Comparison of ENCODE assay signal across 8 cellular contexts in genomic region chr9:95317119-95317892, GRCh38. TPM values are rescaled to one million over a fixed set of nuclear protein-coding genes. Genes with fewer than 3 reads are reported as not detected.
DNase-seq lines count a peak whose midpoint lies in the region; ATAC-seq and TF ChIP-seq lines count a peak whose summit lies in the region.

A gene with protein sequence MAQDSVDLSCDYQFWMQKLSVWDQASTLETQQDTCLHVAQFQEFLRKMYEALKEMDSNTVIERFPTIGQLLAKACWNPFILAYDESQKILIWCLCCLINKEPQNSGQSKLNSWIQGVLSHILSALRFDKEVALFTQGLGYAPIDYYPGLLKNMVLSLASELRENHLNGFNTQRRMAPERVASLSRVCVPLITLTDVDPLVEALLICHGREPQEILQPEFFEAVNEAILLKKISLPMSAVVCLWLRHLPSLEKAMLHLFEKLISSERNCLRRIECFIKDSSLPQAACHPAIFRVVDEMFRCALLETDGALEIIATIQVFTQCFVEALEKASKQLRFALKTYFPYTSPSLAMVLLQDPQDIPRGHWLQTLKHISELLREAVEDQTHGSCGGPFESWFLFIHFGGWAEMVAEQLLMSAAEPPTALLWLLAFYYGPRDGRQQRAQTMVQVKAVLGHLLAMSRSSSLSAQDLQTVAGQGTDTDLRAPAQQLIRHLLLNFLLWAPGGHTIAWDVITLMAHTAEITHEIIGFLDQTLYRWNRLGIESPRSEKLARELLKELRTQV (minus strand): TSS chr9:95317709. CDS start chr9:95249291, 68,418 bp downstream.

- H3K4me1 Mint-ChIP-seq in brain = peaks cover 44% of the 10 kb centered on the region

- peak within 1 kb of the TSS; percentile 90 to 99 (median 97) for H3K27ac Mint-ChIP-seq in brain

- peak; percentile 93 for DNase-seq in 8988T
- DNase-seq in NCI-H2107 treated with DMSO at 0.1 percent for 48 hours (lab: John Stamatoyannopoulos, UW; ENCODE audit: unreplicated experiment) = peak; percentile 50
- peak; percentile 89 for DNase-seq in UCSD-AML1 (lab: John Stamatoyannopoulos, UW; ENCODE audit: unreplicated experiment)
- peak; percentile 73 for DNase-seq in skeletal muscle cell (ENCODE audit: low read depth)

- H3K36me3 Mint-ChIP-seq in brain = no peaks in the 10 kb centered on the region

- peak within 1 kb of the TSS; percentile 89 to 99 (median 92) for H3K4me3 Mint-ChIP-seq in brain

- peak; percentile 46 for ATAC-seq in GM18519 (IDR thresholded peaks at IDR 0.05; ENCODE audit: low FRiP score, unreplicated experiment)
- ATAC-seq in HG03039 (IDR thresholded peaks at IDR 0.05; ENCODE audit: unreplicated experiment) = peak; percentile 86

- H3K27me3 Mint-ChIP-seq in brain = peaks cover 7% of the 10 kb centered on the region

- peaks cover 0 to under 1% (median 0%) of the 10 kb centered on the region in 5 experiments for H3K9me3 Mint-ChIP-seq in brain

- TF ChIP-seq CTCF in brain (conservative IDR thresholded peaks at IDR 0.05) = peak in 1 of 2 experiments; percentile 15

- peak within 1 kb of the TSS; percentile 85 for H3K4me3 ChIP-seq in iPS-11a (ENCODE audit: low read depth, low read length)
- H3K4me3 ChIP-seq in skeletal muscle cell (ENCODE audit: low read depth, low read length) = peak within 1 kb of the TSS; percentile 89

RNA-seq across cellular contexts. Expression of the gene that starts here (rescaled TPM):
- polyA plus RNA-seq in brain (ENCODE audit: insufficient read depth, low read depth, low replicate concordance) = 31.7 TPM

Comparison
In these comparisons a context has a peak if more than half of its experiments do, and no peak if none do; other contexts are left out.
1. Peak in every context shown above with its lines: DNase-seq, ATAC-seq and H3K4me3 ChIP-seq.